27 cellular contexts compared by ENCODE assay signal in genomic region chr11:21177379-21177778, GRCh38.
"Had no signal": no experiment of that assay in that cellular context is flagged by ENCODE, and none has a peak within 500 bp of the region (broad histone marks: within the 10 kb centered on the region; RNA-seq: fewer than 3 reads in every experiment).

No MANE protein-coding gene starts in this region.

- H3K27me3 ChIP-seq: left lung, neural progenitor cell, neutrophil, stomach, testis, thyroid gland, transverse colon, upper lobe of left lung, vagina had no signal

- DNase-seq: hippocampal formation; kidney; left colon; left lung; lower lobe of right lung; mesendoderm; naive B cell; natural killer cell; nephron progenitor cell; occipital lobe; psoas muscle; stimulated activated CD4-positive, alpha-beta T cell treated with anti-CD3 and anti-CD28 coated beads, Interleukin-12 subunit alpha, Interleukin-12 subunit beta, amount 100 ng/mL, for 4 hours; stimulated activated CD4-positive, alpha-beta T cell treated with anti-CD3 and anti-CD28 coated beads, Interleukin-15, amount 100 ng/mL, for 24 hours; stimulated activated CD4-positive, alpha-beta T cell treated with anti-CD3 and anti-CD28 coated beads, Interleukin-2, amount 100 ng/mL, for 24 hours; stimulated activated CD4-positive, alpha-beta T cell treated with anti-CD3 and anti-CD28 coated beads, Interleukin-4, amount 100 ng/mL, for 1 hour; stimulated activated naive B cell treated with anti-CD40 and anti-IgM and Interleukin-4, amounts not matched to agents 10 μg/mL and 1 μg/mL and 100 μg/mL, for 72 hours; stimulated activated naive CD8-positive, alpha-beta T cell treated with anti-CD3 and anti-CD28 coated beads, Interleukin-15, Interleukin-2, amounts not matched to agents 100 U/mL and 50 U/mL, for 24 hours; stomach; testis; thyroid gland; transverse colon; upper lobe of left lung had no signal

- H3K4me1 ChIP-seq: left lung, lower lobe of right lung, neural progenitor cell, parathyroid adenoma, psoas muscle, testis, thyroid gland, transverse colon, upper lobe of left lung, vagina had no signal

- H3K27ac ChIP-seq: left lung, lower lobe of right lung, neural progenitor cell, neutrophil, parathyroid adenoma, psoas muscle, skin epidermis, stomach, testis, thyroid gland, transverse colon, upper lobe of left lung, vagina had no signal

- H3K36me3 ChIP-seq: left lung, lower lobe of right lung, neural progenitor cell, neutrophil, stomach, thyroid gland, transverse colon, upper lobe of left lung, vagina had no signal

- H3K9ac ChIP-seq: neural progenitor cell, parathyroid adenoma had no signal

- FAIRE-seq: kidney had no signal

- H2AFZ ChIP-seq: neural progenitor cell, parathyroid adenoma had no signal

- H3K4me3 ChIP-seq: left lung, lower lobe of right lung, neural progenitor cell, psoas muscle, skin epidermis, stomach, testis, thyroid gland, transverse colon, upper lobe of left lung, vagina had no signal

- H3K79me2 ChIP-seq: parathyroid adenoma had no signal

- H3K4me2 ChIP-seq: neural progenitor cell had no signal

- H3K9me3 ChIP-seq: left lung, lower lobe of right lung, neutrophil, psoas muscle, stomach, testis, thyroid gland, transverse colon, upper lobe of left lung, vagina had no signal
